8 cellular contexts compared by ENCODE assay signal in the genomic region with DNA sequence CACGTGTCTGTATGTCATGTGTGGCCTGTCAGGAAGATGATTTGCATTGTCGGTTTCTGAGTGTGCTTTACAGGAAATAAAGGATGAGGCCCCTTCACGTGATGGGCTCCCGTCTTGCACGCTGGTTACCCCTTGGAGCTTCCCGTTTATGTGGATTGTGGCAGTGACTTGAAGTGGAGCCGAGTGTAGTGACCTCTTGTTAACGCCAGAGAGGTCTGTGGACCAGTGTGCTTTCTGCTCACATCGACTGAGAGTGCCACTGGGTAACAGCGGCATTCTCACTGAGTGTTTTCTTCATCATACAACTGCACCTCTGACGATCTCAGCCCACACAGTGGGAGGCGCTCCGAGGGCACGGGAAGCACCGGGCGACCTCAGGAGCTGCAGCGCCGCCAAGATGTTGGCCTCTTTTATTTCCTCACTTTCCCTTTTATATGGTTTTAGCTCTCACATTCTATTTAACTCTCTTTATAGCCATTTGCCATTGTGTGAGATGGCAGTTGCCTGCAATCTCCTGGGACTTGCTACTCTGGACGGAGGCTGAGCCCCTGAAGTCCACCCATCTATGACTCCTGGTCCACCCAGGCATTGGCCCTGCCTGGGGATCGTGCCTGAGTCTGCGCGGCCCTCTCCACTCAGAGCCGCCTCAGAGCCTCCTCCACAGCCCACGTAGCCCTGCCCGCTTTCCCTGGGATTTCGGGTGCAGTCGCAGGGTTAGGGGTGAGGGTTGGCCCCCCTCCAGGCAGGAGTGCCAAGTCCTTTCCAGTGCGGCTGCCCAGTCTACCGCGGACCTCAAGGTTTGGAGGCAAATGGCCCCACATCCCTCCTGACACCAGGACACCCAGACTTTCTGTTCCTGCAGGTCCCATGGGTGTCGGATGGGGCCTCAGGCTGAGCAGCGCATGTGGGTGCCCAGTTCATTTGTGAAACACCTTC.
DNase-seq lines count a peak whose midpoint lies in the region; ATAC-seq and TF ChIP-seq lines count a peak whose summit lies in the region.

No MANE protein-coding gene starts in this region.

- no peaks in the 10 kb centered on the region for H3K36me3 ChIP-seq in tibial artery

- ATAC-seq in HG03103 (IDR thresholded peaks at IDR 0.05; ENCODE audit: low read depth, unreplicated experiment) = peak; percentile 61
- peak; percentile 84 for ATAC-seq in activated CD8-positive, alpha-beta T cell treated with anti-CD3 and anti-CD28 coated beads, Interleukin-2, amount 10 ng/mL, durations not matched to agents 7 days and 5 days

- peaks cover 0 to 3% of the 10 kb centered on the region in 2 donors for H3K27me3 ChIP-seq in tibial artery

- peaks cover 3% of the 10 kb centered on the region for H3K27me3 Mint-ChIP-seq in activated CD8-positive, alpha-beta T cell treated with anti-CD3 and anti-CD28 coated beads, Interleukin-2, amount 10 ng/mL, durations not matched to agents 7 days and 5 days (ENCODE audit: low read depth)

- no peak for TF ChIP-seq POLR2A in lower leg skin (IDR thresholded peaks at IDR 0.05)

- H3K4me3 ChIP-seq in lower leg skin (ENCODE audit: low read depth, poor library complexity, severe bottlenecking) (no peak overlapping the region), tibial artery (no peak overlapping the region)

- 76 to 84% methylated on average over 27 to 30 of the region's 32 CpGs for WGBS in lower leg skin, 2 donors

- no peaks in the 10 kb centered on the region for H3K9me3 ChIP-seq in tibial artery

- no peak overlapping the region for H3K27ac ChIP-seq in tibial artery

- DNase-seq in GM10266 (ENCODE audit: extremely low spot score) (no peak), lower leg skin (ENCODE audit: low spot score in 2 of 2) (peak; percentile 44 to 80), tibial artery (peak; percentile 38 to 69), iPS-NIHi7 (ENCODE audit: extremely low spot score) (no peak), NCI-H128 (lab: John Stamatoyannopoulos, UW; ENCODE audit: unreplicated experiment) (no peak), GM19240 (ENCODE audit: insufficient read length, low spot score) (no peak)
- peak; percentile 64 for DNase-seq in activated CD8-positive, alpha-beta T cell treated with anti-CD3 and anti-CD28 coated beads, Interleukin-2, amount 10 ng/mL, durations not matched to agents 7 days and 5 days

- H3K4me3 Mint-ChIP-seq in activated CD8-positive, alpha-beta T cell treated with anti-CD3 and anti-CD28 coated beads, Interleukin-2, amount 10 ng/mL, durations not matched to agents 7 days and 5 days = peak overlapping the region; percentile 16

- H3K36me3 Mint-ChIP-seq in activated CD8-positive, alpha-beta T cell treated with anti-CD3 and anti-CD28 coated beads, Interleukin-2, amount 10 ng/mL, durations not matched to agents 7 days and 5 days (ENCODE audit: low read depth) = no peaks in the 10 kb centered on the region

- intact Hi-C loops in lower leg skin (cut with DNase I; ENCODE audit: low total_unique reads) (no loop called here), tibial artery (cut with DNase I; ENCODE audit: low total_unique reads) (no loop called here)

- POLR2A ChIA-PET in activated CD8-positive, alpha-beta T cell treated with anti-CD3 and anti-CD28 coated beads, Interleukin-2, amount 10 ng/mL, durations not matched to agents 7 days and 5 days (lab: Charles Lee) = interaction anchor here (1.0 kb wide), 1 partner anchor 158 kb away, joined by 4 read pairs; no protein-coding TSS in a partner anchor

- H3K4me1 ChIP-seq in tibial artery = no peaks in the 10 kb centered on the region

- H3K27ac Mint-ChIP-seq in activated CD8-positive, alpha-beta T cell treated with anti-CD3 and anti-CD28 coated beads, Interleukin-2, amount 10 ng/mL, durations not matched to agents 7 days and 5 days = peak overlapping the region; percentile 75

- no peaks in the 10 kb centered on the region for H3K9me3 Mint-ChIP-seq in activated CD8-positive, alpha-beta T cell treated with anti-CD3 and anti-CD28 coated beads, Interleukin-2, amount 10 ng/mL, durations not matched to agents 7 days and 5 days (ENCODE audit: insufficient read depth)

- CTCF ChIA-PET in activated CD8-positive, alpha-beta T cell treated with anti-CD3 and anti-CD28 coated beads, Interleukin-2, amount 10 ng/mL, durations not matched to agents 7 days and 5 days (lab: Charles Lee) = interaction anchor here (0.8 to 1.9 kb wide), 6 partner anchors 43 to 527 kb away, joined by 3 to 5 read pairs (median 4); no protein-coding TSS in a partner anchor

- peaks cover 33% of the 10 kb centered on the region for H3K4me1 Mint-ChIP-seq in activated CD8-positive, alpha-beta T cell treated with anti-CD3 and anti-CD28 coated beads, Interleukin-2, amount 10 ng/mL, durations not matched to agents 7 days and 5 days (ENCODE audit: low read depth)

- TF ChIP-seq CTCF in GM10266 (IDR thresholded peaks at IDR 0.05; ENCODE audit: control insufficient read depth, insufficient read depth, low read depth, missing control alignments) (peak; percentile 6), lower leg skin (IDR thresholded peaks at IDR 0.05) (no peak), tibial artery (IDR thresholded peaks at IDR 0.05) (no peak)

Comparison
In these comparisons a context has a peak if more than half of its experiments do, and no peak if none do; other contexts are left out.
1. DNase-seq: peak in activated CD8-positive, alpha-beta T cell treated with anti-CD3 and anti-CD28 coated beads, Interleukin-2, amount 10 ng/mL, durations not matched to agents 7 days and 5 days (single experiment), lower leg skin (2 of 2) and tibial artery (2 of 2); none in GM10266 (single experiment), iPS-NIHi7 (single experiment), NCI-H128 (single experiment) and GM19240 (single experiment).